Comparison of ENCODE assay signal across 13 cellular contexts in the genomic region with DNA sequence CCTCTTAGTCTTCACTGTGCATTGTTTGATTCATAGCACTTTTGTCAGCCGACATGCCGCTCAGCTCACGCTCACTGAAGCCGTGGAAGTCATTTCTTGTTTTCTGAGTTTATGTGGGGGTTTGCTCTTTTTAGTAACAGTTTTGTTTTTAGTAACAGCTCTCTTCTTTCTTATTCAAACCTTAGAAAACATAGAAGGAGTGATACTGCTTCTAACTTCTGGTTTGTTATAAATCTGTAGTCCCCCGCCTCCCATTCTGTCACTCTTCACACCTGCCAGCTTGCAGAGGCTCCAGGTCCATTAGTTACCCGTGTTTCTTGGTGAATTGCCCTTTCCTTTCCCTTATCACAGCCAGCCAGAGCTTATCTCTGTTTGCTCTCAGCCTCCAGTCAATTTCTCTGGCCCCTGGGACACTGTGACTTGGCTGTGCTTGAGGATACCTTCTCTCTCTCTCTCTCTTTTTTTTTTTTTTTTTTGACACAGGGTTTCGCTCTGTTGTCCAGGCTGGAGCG. TPM values are rescaled to one million over a fixed set of nuclear protein-coding genes. Genes with fewer than 3 reads are reported as not detected.
A peak's percentile ranks its signal among the peaks of the same experiment; 100 is the strongest.
DNase-seq lines count a peak whose midpoint lies in the region; ATAC-seq and TF ChIP-seq lines count a peak whose summit lies in the region.
"Had no signal": no experiment of that assay in that cellular context is flagged by ENCODE, and none has a peak within 500 bp of the region (broad histone marks: within the 10 kb centered on the region; RNA-seq: fewer than 3 reads in every experiment).

No MANE protein-coding gene starts in this region.

- 29% methylated on average over 8 of the region's 8 CpGs for WGBS in liver

- H3K4me1 ChIP-seq in liver (ENCODE audit: control insufficient read depth in 4 of 4, insufficient read depth in 4 of 4, low read length in 3 of 4), result peaks cover 0 to 9% (median 8%) of the 10 kb centered on the region in 4 donors

- no peaks in the 10 kb centered on the region for H3K9me3 ChIP-seq in liver (ENCODE audit: control insufficient read depth in 4 of 4, low read length in 3 of 4)

- H3K9ac ChIP-seq in liver (ENCODE audit: low read depth in 1 of 2, low read length in 2 of 2), result no peak overlapping the region
- H3K9ac ChIP-seq: KMS-11 had no signal

- no peaks in the 10 kb centered on the region for H3K36me3 ChIP-seq in liver (ENCODE audit: control insufficient read depth in 4 of 4, insufficient read depth in 3 of 4, low read depth in 1 of 4, low read length in 3 of 4)

- TF ChIP-seq RAD21 in liver (IDR thresholded peaks at IDR 0.05), result peak in 1 of 2 donors; percentile 20

- TF ChIP-seq CTCF in liver (IDR thresholded peaks at IDR 0.05; ENCODE audit: low read depth, low read length, missing input control), result no peak

- ATAC-seq in GM18498 (IDR thresholded peaks at IDR 0.05; ENCODE audit: unreplicated experiment) (peak; percentile 69), GM18909 (IDR thresholded peaks at IDR 0.05; ENCODE audit: poor library complexity, unreplicated experiment) (peak; percentile 65), HG02938 (IDR thresholded peaks at IDR 0.05; ENCODE audit: unreplicated experiment) (peak; percentile 68)

- H3K27me3 ChIP-seq in liver (ENCODE audit: control insufficient read depth in 4 of 4, insufficient read depth in 4 of 4, low read length in 3 of 4), result no peaks in the 10 kb centered on the region

- no peak overlapping the region for H3K27ac ChIP-seq in liver (ENCODE audit: low read depth in 1 of 2, low read length in 2 of 2)
- H3K27ac ChIP-seq: KMS-11 had no signal

- DNase-seq in cerebellum (ENCODE audit: low spot score), result no peak
- no peak for DNase-seq in NCI-H1930 (lab: John Stamatoyannopoulos, UW)
- no peak for DNase-seq in effector CD8-positive, alpha-beta T cell (lab: John Stamatoyannopoulos, UW)
- DNase-seq: activated naive CD8-positive, alpha-beta T cell treated with anti-CD3 and anti-CD28 coated beads, Interleukin-2, amount 10 ng/mL, durations not matched to agents 7 days and 5 days; effector memory CD4-positive, alpha-beta T cell; HFFc6; NCI-H524 treated with DMSO at 0.1 percent for 48 hours; nucleus accumbens had no signal

- no peak overlapping the region for H3K4me3 ChIP-seq in liver (ENCODE audit: low read depth in 1 of 3, low read length in 3 of 3)

TF ChIP-seq in liver, 16 proteins besides CTCF, POLR2A, EP300 and RAD21:
- TF ChIP-seq JUND (IDR thresholded peaks at IDR 0.05), result peak in 1 of 2 donors; percentile 32
- TF ChIP-seq HNF4A (conservative IDR thresholded peaks at IDR 0.05), result peak; percentile 37 to 43
- TF ChIP-seq ATF3 (IDR thresholded peaks at IDR 0.05), result no peak
- TF ChIP-seq FOXA1 (IDR thresholded peaks at IDR 0.05), result peak; percentile 22
- TF ChIP-seq, protein P1, sequence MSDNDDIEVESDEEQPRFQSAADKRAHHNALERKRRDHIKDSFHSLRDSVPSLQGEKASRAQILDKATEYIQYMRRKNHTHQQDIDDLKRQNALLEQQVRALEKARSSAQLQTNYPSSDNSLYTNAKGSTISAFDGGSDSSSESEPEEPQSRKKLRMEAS (IDR thresholded peaks at IDR 0.05), result peak; percentile 12
- peak; percentile 25 for TF ChIP-seq SP1 (IDR thresholded peaks at IDR 0.05)
- TF ChIP-seq RXRA (IDR thresholded peaks at IDR 0.05), result peak; percentile 36 to 45
- TF ChIP-seq REST (IDR thresholded peaks at IDR 0.05), result no peak

RNA-seq across cellular contexts. Expression of gene GRK4, which starts 50.5 kb away (rescaled TPM):
- total RNA-seq in liver, result 1 to 10 TPM; 2.0 to 2.2 TPM
- 1 to 10 TPM; 1.0 to 1.6 TPM for polyA plus RNA-seq in liver
- 26.5 TPM for total RNA-seq in cerebellum

RNA-seq across cellular contexts. Expression of gene NOP14, which starts 50.7 kb away (rescaled TPM):
- total RNA-seq in liver (10 to 100 TPM; 10.5 to 22.9 TPM), cerebellum (7.1 TPM)
- polyA plus RNA-seq in liver, result 10 to 100 TPM; 12.6 to 16.2 TPM
